ENCODE assay signal across 10 cellular contexts in the genomic region with DNA sequence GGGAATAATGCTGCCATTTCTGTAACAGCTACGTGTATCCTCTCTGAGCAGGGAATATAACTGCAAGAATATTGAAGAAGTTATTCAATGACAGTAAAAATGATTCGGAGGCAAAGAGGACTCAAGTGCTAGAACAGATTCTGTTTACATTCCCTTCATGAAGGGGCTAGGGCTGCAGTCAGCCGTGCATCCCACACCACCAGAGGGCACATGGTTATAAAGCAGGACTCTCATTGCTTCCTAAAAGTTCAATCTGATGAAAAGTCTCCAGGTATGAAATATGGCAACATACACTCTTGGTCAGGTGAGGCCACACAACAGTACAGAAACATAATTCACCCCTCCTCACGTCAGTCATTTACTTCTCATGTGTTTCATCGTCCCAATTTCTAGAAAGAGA. TPM values are rescaled to one million over a fixed set of nuclear protein-coding genes. Genes with fewer than 3 reads are reported as not detected.
DNase-seq lines count a peak whose midpoint lies in the region; ATAC-seq and TF ChIP-seq lines count a peak whose summit lies in the region.
"Had no signal": no experiment of that assay in that cellular context is flagged by ENCODE, and none has a peak within 500 bp of the region (broad histone marks: within the 10 kb centered on the region; RNA-seq: fewer than 3 reads in every experiment).

No MANE protein-coding gene starts in this region.

- intact Hi-C loops in Calu3 (cut with micrococcal nuclease; ENCODE audit: unreplicated experiment): no loop called here
- intact Hi-C loops in HCT116 (cut with micrococcal nuclease): loop anchor here (1.0 kb wide), 1 partner anchor 102 kb away; no protein-coding TSS in a partner anchor

- H3K4me3 Mint-ChIP-seq in Calu3 (ENCODE audit: low read depth, unreplicated experiment): no peak overlapping the region

- H3K9me3 ChIP-seq in HCT116 (ENCODE audit: control insufficient read depth in 1 of 2, insufficient read depth in 1 of 2, low read depth in 1 of 2, low read length in 2 of 2) (no peaks in the 10 kb centered on the region), adipocyte (ENCODE audit: control insufficient read depth, low read length) (no peaks in the 10 kb centered on the region), liver (ENCODE audit: control insufficient read depth in 4 of 4, low read length in 3 of 4) (no peaks in the 10 kb centered on the region)
- H3K9me3 ChIP-seq: right atrium auricular region had no signal

- H3K27me3 ChIP-seq in HCT116 (ENCODE audit: insufficient read depth, low read length): no peaks in the 10 kb centered on the region
- no peaks in the 10 kb centered on the region for H3K27me3 ChIP-seq in adipocyte (replicated peaks; ENCODE audit: control insufficient read depth, insufficient read depth, low read length)
- H3K27me3 ChIP-seq in liver (ENCODE audit: control insufficient read depth in 4 of 4, insufficient read depth in 4 of 4, low read length in 3 of 4): no peaks in the 10 kb centered on the region
- H3K27me3 ChIP-seq: right atrium auricular region had no signal

- no peaks in the 10 kb centered on the region for H3K79me2 ChIP-seq in HCT116 (ENCODE audit: insufficient read depth, low read length)

- peaks cover 34% of the 10 kb centered on the region for H3K36me3 Mint-ChIP-seq in Calu3 (ENCODE audit: insufficient read depth, unreplicated experiment)

- H3K4me1 Mint-ChIP-seq in Calu3 (ENCODE audit: low read depth, unreplicated experiment): no peaks in the 10 kb centered on the region

- TF ChIP-seq CTCF in Calu3 (IDR thresholded peaks at IDR 0.05; ENCODE audit: unreplicated experiment) (no peak), HCT116 (IDR thresholded peaks at IDR 0.05 in 2 of 3, conservative IDR thresholded peaks at IDR 0.05 in 1 of 3; ENCODE audit: borderline replicate concordance in 1 of 3, insufficient read depth in 1 of 3, low read depth in 2 of 3, low read length in 2 of 3) (peak; percentile 48 to 63 (median 56); a peak in 5 of 6 replicates), liver (IDR thresholded peaks at IDR 0.05; ENCODE audit: low read depth, low read length, missing input control) (peak; percentile 47)

- H3K27me3 Mint-ChIP-seq in Calu3 (ENCODE audit: unreplicated experiment): no peaks in the 10 kb centered on the region

- no peaks in the 10 kb centered on the region for H3K9me3 Mint-ChIP-seq in Calu3 (ENCODE audit: low read depth, unreplicated experiment)

- TF ChIP-seq RAD21 in HCT116 (IDR thresholded peaks at IDR 0.05; ENCODE audit: low read depth) (peak; percentile 68), liver (IDR thresholded peaks at IDR 0.05) (peak; percentile 72 to 84)

- H3K36me3 ChIP-seq in HCT116 (ENCODE audit: control insufficient read depth in 1 of 2, insufficient read depth in 2 of 2, low read length in 2 of 2) (peaks cover 0 to 23% of the 10 kb centered on the region in 2 experiments; a peak in 2 of 4 replicates), adipocyte (ENCODE audit: control insufficient read depth, insufficient read depth, low read length, severe bottlenecking) (peaks cover 83% of the 10 kb centered on the region), liver (ENCODE audit: control insufficient read depth in 4 of 4, insufficient read depth in 3 of 4, low read depth in 1 of 4, low read length in 3 of 4) (peaks cover 9 to 69% (median 50%) of the 10 kb centered on the region in 4 donors)

- RAD21 ChIA-PET in HCT116 (lab: Charles Lee; ENCODE audit: low non-redundant PET in 1 of 2, low total read pairs in 2 of 2, uncharacterized antibody in 2 of 2, unreplicated experiment in 2 of 2): no interaction called here

- DNase-seq in Calu3: peak; percentile 11
- no peak for DNase-seq in HCT116 (ENCODE audit: low read depth, low spot score)
- peak; percentile 28 for DNase-seq in adipocyte (ENCODE audit: low read depth)
- DNase-seq in iPS-NIHi11 (ENCODE audit: low spot score): no peak
- DNase-seq: activated effector memory CD4-positive, alpha-beta T cell treated with Interleukin-2 at 50 U/mL for 16 hours; NCI-H1436 had no signal

- no peaks in the 10 kb centered on the region for H4K20me1 ChIP-seq in HCT116 (ENCODE audit: insufficient read depth)

- CTCF ChIA-PET in Calu3 (lab: Charles Lee) (no interaction called here), HCT116 (lab: Charles Lee) (no interaction called here)

- BruUV-seq in Calu3 (replicated peaks; lab: Mats Ljungman, UMichigan) (no TSS peak), HCT116 (replicated peaks; lab: Mats Ljungman, UMichigan) (no TSS peak)

- H3K4me3 ChIP-seq in HCT116 (replicated peaks in 1 of 2; ENCODE audit: low read depth in 1 of 2, low read length in 2 of 2): no peak overlapping the region
- no peak overlapping the region for H3K4me3 ChIP-seq in adipocyte (ENCODE audit: low read length)
- no peak overlapping the region for H3K4me3 ChIP-seq in liver (ENCODE audit: low read depth in 1 of 3, low read length in 3 of 3)
- H3K4me3 ChIP-seq: right atrium auricular region had no signal

- H3K4me1 ChIP-seq in HCT116 (ENCODE audit: control insufficient read depth in 1 of 2, insufficient read depth in 2 of 2, low read length in 2 of 2) (no peaks in the 10 kb centered on the region), adipocyte (ENCODE audit: control insufficient read depth, insufficient read depth, low read length) (peaks cover 9% of the 10 kb centered on the region), liver (ENCODE audit: control insufficient read depth in 4 of 4, insufficient read depth in 4 of 4, low read length in 3 of 4) (no peaks in the 10 kb centered on the region)
- H3K4me1 ChIP-seq: right atrium auricular region had no signal

- WGBS in liver: 67% methylated on average over 5 of the region's 5 CpGs

- no peak overlapping the region for H3K27ac Mint-ChIP-seq in Calu3 (ENCODE audit: unreplicated experiment)

- POLR2A ChIA-PET in HCT116 (lab: Charles Lee): no interaction called here

- H3K9me2 ChIP-seq in HCT116 (ENCODE audit: insufficient read depth): no peaks in the 10 kb centered on the region

- H3K4me2 ChIP-seq in HCT116 (ENCODE audit: low read length): no peak overlapping the region

- ATAC-seq in HCT116 (peak; percentile 74), HG03108 (IDR thresholded peaks at IDR 0.05; ENCODE audit: unreplicated experiment) (no peak), GM19351 (IDR thresholded peaks at IDR 0.05; ENCODE audit: unreplicated experiment) (no peak)

- H3K9ac ChIP-seq in HCT116 (ENCODE audit: low read length) (no peak overlapping the region), adipocyte (ENCODE audit: low read length) (no peak overlapping the region), liver (ENCODE audit: low read depth in 1 of 2, low read length in 2 of 2) (no peak overlapping the region)

- H3K27ac ChIP-seq in HCT116 (ENCODE audit: low read depth, low read length): no peak overlapping the region
- no peak overlapping the region for H3K27ac ChIP-seq in liver (ENCODE audit: low read depth in 1 of 2, low read length in 2 of 2)

- no peak for TF ChIP-seq POLR2A in HCT116 (IDR thresholded peaks at IDR 0.05; ENCODE audit: borderline replicate concordance, extremely low read depth, insufficient read depth, insufficient read length)

- H2AFZ ChIP-seq in HCT116 (ENCODE audit: low read depth, low read length, poor library complexity, severe bottlenecking): no peak overlapping the region

TF ChIP-seq in HCT116, 20 proteins besides CTCF, POLR2A, EP300 and RAD21 (continues in another document):
- no peak for TF ChIP-seq SP1 (IDR thresholded peaks at IDR 0.05; ENCODE audit: low read depth)
- no peak for TF ChIP-seq EZH2 (IDR thresholded peaks at IDR 0.05)
- TF ChIP-seq, protein P1, sequence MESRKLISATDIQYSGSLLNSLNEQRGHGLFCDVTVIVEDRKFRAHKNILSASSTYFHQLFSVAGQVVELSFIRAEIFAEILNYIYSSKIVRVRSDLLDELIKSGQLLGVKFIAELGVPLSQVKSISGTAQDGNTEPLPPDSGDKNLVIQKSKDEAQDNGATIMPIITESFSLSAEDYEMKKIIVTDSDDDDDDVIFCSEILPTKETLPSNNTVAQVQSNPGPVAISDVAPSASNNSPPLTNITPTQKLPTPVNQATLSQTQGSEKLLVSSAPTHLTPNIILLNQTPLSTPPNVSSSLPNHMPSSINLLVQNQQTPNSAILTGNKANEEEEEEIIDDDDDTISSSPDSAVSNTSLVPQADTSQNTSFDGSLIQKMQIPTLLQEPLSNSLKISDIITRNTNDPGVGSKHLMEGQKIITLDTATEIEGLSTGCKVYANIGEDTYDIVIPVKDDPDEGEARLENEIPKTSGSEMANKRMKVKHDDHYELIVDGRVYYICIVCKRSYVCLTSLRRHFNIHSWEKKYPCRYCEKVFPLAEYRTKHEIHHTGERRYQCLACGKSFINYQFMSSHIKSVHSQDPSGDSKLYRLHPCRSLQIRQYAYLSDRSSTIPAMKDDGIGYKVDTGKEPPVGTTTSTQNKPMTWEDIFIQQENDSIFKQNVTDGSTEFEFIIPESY (IDR thresholded peaks at IDR 0.05; ENCODE audit: extremely low read depth, insufficient replicate concordance, low read length): no peak
- no peak for TF ChIP-seq SIN3A (IDR thresholded peaks at IDR 0.05; ENCODE audit: low read depth)

TF ChIP-seq in liver, 16 proteins besides CTCF, POLR2A, EP300 and RAD21 (continues in another document):
- no peak for TF ChIP-seq TAF1 (conservative IDR thresholded peaks at IDR 0.05)
- TF ChIP-seq RXRA (IDR thresholded peaks at IDR 0.05): no peak
- TF ChIP-seq GABPA (IDR thresholded peaks at IDR 0.05 in 1 of 2, conservative IDR thresholded peaks at IDR 0.05 in 1 of 2): no peak
- no peak for TF ChIP-seq SP1 (IDR thresholded peaks at IDR 0.05)
- TF ChIP-seq NR2F2 (IDR thresholded peaks at IDR 0.05): no peak
- TF ChIP-seq EGR1 (IDR thresholded peaks at IDR 0.05; ENCODE audit: low read depth in 2 of 2): no peak

RNA-seq across cellular contexts. Expression of a gene that starts 34.0 kb away (rescaled TPM):
- 28.0 and 28.8 TPM in 2 replicates for total RNA-seq in Calu3 (2022)
- 17.3 TPM for total RNA-seq in HCT116 (2021; ENCODE audit: unreplicated experiment)
- polyA plus RNA-seq in HCT116 (2012): 10.2 and 12.3 TPM in 2 replicates
- total RNA-seq in liver: 1 to 10 TPM; 5.4 to 9.8 TPM
- polyA plus RNA-seq in liver: 1 to 10 TPM; 5.0 to 5.1 TPM

RNA-seq across cellular contexts. Expression of a gene that starts 53.7 kb away (rescaled TPM):
- total RNA-seq in Calu3 (2022) (25.7 and 27.7 TPM in 2 replicates), HCT116 (2021; ENCODE audit: unreplicated experiment) (26.6 TPM), liver (1 to 10 TPM; 8.5 TPM)
- polyA plus RNA-seq in HCT116 (2012): 32.5 and 54.4 TPM in 2 replicates
- polyA plus RNA-seq in liver: 10 to 100 TPM in 1 of 2 donors, 1 to 10 TPM in 1; 9.0 to 12.8 TPM

Comparison
In these comparisons a context has a peak if more than half of its experiments do, and no peak if none do; other contexts are left out.
1. DNase-seq: peak in Calu3 (single experiment) and adipocyte (single experiment); none in HCT116 (single experiment) and iPS-NIHi11 (single experiment).